ENCODE assay signal across 19 cellular contexts in the genomic region with DNA sequence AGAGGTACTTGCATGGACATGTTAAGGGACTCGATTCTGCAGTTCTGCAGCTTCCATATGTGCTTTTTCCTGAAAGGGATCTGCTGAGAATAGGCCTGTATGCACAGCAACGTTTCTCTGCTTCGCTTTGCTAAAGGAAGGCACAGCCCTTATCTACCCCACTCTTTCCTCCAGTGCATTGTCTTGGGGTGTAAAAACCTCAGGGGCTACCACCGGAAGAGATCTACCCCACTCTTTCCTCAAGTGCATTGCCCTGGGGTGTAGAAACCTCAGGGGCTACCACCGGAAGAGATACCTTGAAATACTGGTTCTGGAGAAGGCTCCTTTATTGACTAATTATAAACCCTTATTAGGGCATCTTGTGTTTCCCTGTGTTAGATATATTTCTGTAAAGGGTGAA.
"Had no signal": no experiment of that assay in that cellular context is flagged by ENCODE, and none has a peak within 500 bp of the region (broad histone marks: within the 10 kb centered on the region; RNA-seq: fewer than 3 reads in every experiment).

No MANE protein-coding gene starts in this region.

- H3K9me3 Mint-ChIP-seq: mesothelial cell of epicardium, nephron had no signal

- DNase-seq: activated CD4-positive, alpha-beta T cell treated with anti-CD3 and anti-CD28 coated beads, Interleukin-2, amount 50 U/mL, for 1 hour; activated CD4-positive, CD25-positive, alpha-beta regulatory T cell treated with anti-CD3 and anti-CD28 coated beads, Interleukin-2, amount 50 U/mL, for 72 hours; activated effector memory CD4-positive, alpha-beta T cell treated with anti-CD3 and anti-CD28 coated beads, Interleukin-2, amount 50 U/mL, for 16 hours; activated naive CD4-positive, alpha-beta T cell treated with anti-CD3 and anti-CD28 coated beads, Interleukin-2, amount 50 U/mL, for 16 hours; activated T-cell treated with anti-CD3 and anti-CD28 coated beads for 4 hours; adrenal gland; brain microvascular endothelial cell; caudate nucleus; effector memory CD4-positive, alpha-beta T cell; hippocampal formation; left ventricle myocardium inferior; pancreas; psoas muscle; stimulated activated CD4-positive, alpha-beta T cell treated with anti-CD3 and anti-CD28 coated beads, Interleukin-4, amount 100 ng/mL, for 24 hours; stomach; transverse colon had no signal

- H3K27ac Mint-ChIP-seq: mesothelial cell of epicardium, nephron had no signal

- H3K4me1 Mint-ChIP-seq: mesothelial cell of epicardium, nephron had no signal

- H3K4me3 Mint-ChIP-seq: mesothelial cell of epicardium, nephron had no signal

- ATAC-seq: esophagus mucosa, pancreas, psoas muscle had no signal
